Comparison of ENCODE assay signal across 16 cellular contexts in the genomic region with DNA sequence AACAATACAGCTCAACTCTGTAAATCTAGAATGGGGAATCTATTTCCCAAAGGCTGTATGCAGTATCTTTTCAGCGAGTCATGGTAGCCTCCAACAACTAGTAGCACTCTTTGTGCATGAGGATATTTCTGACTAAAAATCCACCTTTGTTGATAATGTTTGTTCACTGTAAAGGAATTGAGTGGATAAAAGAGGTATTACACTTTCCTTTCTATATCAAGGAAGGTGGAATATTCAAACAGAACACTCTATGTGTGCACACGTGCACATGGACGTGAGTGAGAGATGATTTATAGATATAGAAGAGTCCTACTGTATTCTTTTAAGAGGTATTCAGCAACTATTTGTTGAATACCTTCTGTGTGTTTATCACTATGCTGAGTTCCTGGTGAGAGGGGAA.
DNase-seq lines count a peak whose midpoint lies in the region; ATAC-seq, FAIRE-seq and TF ChIP-seq lines count a peak whose summit lies in the region.
"Had no signal": no experiment of that assay in that cellular context is flagged by ENCODE, and none has a peak within 500 bp of the region (broad histone marks: within the 10 kb centered on the region; RNA-seq: fewer than 3 reads in every experiment).

No MANE protein-coding gene starts in this region.

- DNase-seq in A549 (ENCODE audit: low read depth in 1 of 2, low spot score in 1 of 2) (no peak), PC-3 (no peak), mesendoderm (peak; percentile 63), body of pancreas (no peak), NCI-H2171 treated with DMSO at 0.1 percent for 48 hours (lab: John Stamatoyannopoulos, UW) (no peak)
- no peak for DNase-seq in CD4-positive, alpha-beta T cell
- DNase-seq: H7, NCI-H1105, NCI-H2081 treated with DMSO at 0.1 percent for 48 hours, NCI-H510A, NCI-H774, SHP77 had no signal

- H3K36me3 Mint-ChIP-seq in CD4-positive, alpha-beta T cell (ENCODE audit: low read depth), result no peaks in the 10 kb centered on the region
- H3K36me3 Mint-ChIP-seq: CD14-positive monocyte had no signal

- H3K4me3 Mint-ChIP-seq in CD4-positive, alpha-beta T cell, result peak overlapping the region; percentile 16
- H3K4me3 Mint-ChIP-seq: CD14-positive monocyte had no signal

- H3K4me2 ChIP-seq in A549 (no peak overlapping the region), PC-3 (ENCODE audit: low read length) (no peak overlapping the region), mesendoderm (ENCODE audit: low read length) (no peak overlapping the region)

- H2AFZ ChIP-seq in PC-3 (ENCODE audit: low read length), result no peak overlapping the region

- FAIRE-seq in A549 (lab: Jason Lieb, UNC), result no peak
- FAIRE-seq: G401.6, K562 had no signal

- H3K27ac Mint-ChIP-seq in CD4-positive, alpha-beta T cell, result no peak overlapping the region
- H3K27ac Mint-ChIP-seq: CD14-positive monocyte had no signal

- 0 out of 2 replicates have a peak, but pooled peaks cover 7% of the 10 kb centered on the region for H3K79me2 ChIP-seq in PC-3 (ENCODE audit: low read length)
- H3K79me2 ChIP-seq in mesendoderm (ENCODE audit: control insufficient read depth, insufficient read depth, low read length), result no peaks in the 10 kb centered on the region

- no peak for TF ChIP-seq RAD21 in A549 (conservative IDR thresholded peaks at IDR 0.05 in 1 of 2, IDR thresholded peaks at IDR 0.05 in 1 of 2)

- no peak overlapping the region for H4K8ac ChIP-seq in mesendoderm (ENCODE audit: low read depth, low read length)

- ATAC-seq in A549 (peak; percentile 44 to 71; a peak in 4 of 6 replicates), PC-3 (peak; percentile 31; the same call in 1 of the 2 replicates), body of pancreas (no peak), HG03457 (IDR thresholded peaks at IDR 0.05; ENCODE audit: unreplicated experiment) (no peak)
- no peak for ATAC-seq in CD4-positive, alpha-beta T cell (ENCODE audit: poor library complexity)
- ATAC-seq: K562 had no signal

- peaks cover 25% of the 10 kb centered on the region for H3K4me1 Mint-ChIP-seq in CD4-positive, alpha-beta T cell (ENCODE audit: low read depth)

- no peaks in the 10 kb centered on the region for H3K9me3 Mint-ChIP-seq in CD4-positive, alpha-beta T cell
- H3K9me3 Mint-ChIP-seq: CD14-positive monocyte had no signal

- 95% methylated on average over 3 of the region's 3 CpGs for WGBS in A549 (ENCODE audit: missing lambda C conversion rate)
- WGBS in mesendoderm (ENCODE audit: extremely low coverage, insufficient coverage, low lambda C conversion rate), result no CpG with 5 or more reads among the region's 3 CpGs
- 89 to 95% methylated on average over 3 of the region's 3 CpGs for WGBS in body of pancreas, 2 donors

- H2BK5ac ChIP-seq in mesendoderm (ENCODE audit: low read length), result peak overlapping the region; percentile 33

- POLR2A ChIA-PET in A549 (lab: Yijun Ruan, JAX), result no interaction called here
- POLR2A ChIA-PET in CD4-positive, alpha-beta T cell (lab: Charles Lee), result no interaction called here
- POLR2A ChIA-PET in PC-3 (lab: Charles Lee; ENCODE audit: unreplicated experiment), result no interaction called here

- H3K9ac ChIP-seq in PC-3 (ENCODE audit: low read length) (no peak overlapping the region), mesendoderm (ENCODE audit: low read length) (no peak overlapping the region)

- TF ChIP-seq EP300 in A549 (IDR thresholded peaks at IDR 0.05), result no peak

- CTCF ChIA-PET in A549 (lab: Yijun Ruan, JAX), result no interaction called here
- CTCF ChIA-PET in CD4-positive, alpha-beta T cell (lab: Charles Lee), result no interaction called here
- CTCF ChIA-PET in PC-3 (lab: Charles Lee), result no interaction called here

- peak overlapping the region; percentile 12 for H3K18ac ChIP-seq in mesendoderm (ENCODE audit: low read length)

- no peaks in the 10 kb centered on the region for H3K27me3 ChIP-seq in CD4-positive, alpha-beta T cell (ENCODE audit: control insufficient read depth, insufficient read depth, low read length)
- H3K27me3 ChIP-seq in PC-3 (ENCODE audit: low read length) (no peaks in the 10 kb centered on the region), mesendoderm (ENCODE audit: insufficient read depth, low read length, poor library complexity) (no peaks in the 10 kb centered on the region), body of pancreas (no peaks in the 10 kb centered on the region)

- no peak overlapping the region for H3K23ac ChIP-seq in mesendoderm (ENCODE audit: low read length)

- no peak overlapping the region for H3K4ac ChIP-seq in mesendoderm (ENCODE audit: low read depth, low read length)

- H2AK5ac ChIP-seq in mesendoderm (ENCODE audit: low read length), result no peak overlapping the region

- TF ChIP-seq CTCF in A549 (IDR thresholded peaks at IDR 0.05) (no peak), PC-3 (conservative IDR thresholded peaks at IDR 0.05; ENCODE audit: low read depth, low read length) (no peak), body of pancreas (IDR thresholded peaks at IDR 0.05) (no peak)
- no peak for TF ChIP-seq CTCF in CD4-positive, alpha-beta T cell (IDR thresholded peaks at IDR 0.05)

- no peak overlapping the region for H2BK15ac ChIP-seq in mesendoderm (replicated peaks; ENCODE audit: low read depth)

- no peaks in the 10 kb centered on the region for H4K20me1 ChIP-seq in PC-3 (ENCODE audit: low read length)

- H3F3A ChIP-seq in PC-3 (ENCODE audit: low read length, unreplicated experiment), result no peaks in the 10 kb centered on the region

- H3K27ac ChIP-seq in A549 (no peak overlapping the region), PC-3 (ENCODE audit: low read length) (no peak overlapping the region), mesendoderm (ENCODE audit: low read depth, low read length) (peak overlapping the region; percentile 30), body of pancreas (no peak overlapping the region)
- H3K27ac ChIP-seq in CD4-positive, alpha-beta T cell (ENCODE audit: low read depth, low read length), result no peak overlapping the region

- no peak overlapping the region for H4K5ac ChIP-seq in mesendoderm (ENCODE audit: low read length)

- H3K79me1 ChIP-seq in mesendoderm (ENCODE audit: low read length), result peaks cover 1% of the 10 kb centered on the region

- no peaks in the 10 kb centered on the region for H3K9me2 ChIP-seq in PC-3 (replicated peaks; ENCODE audit: low read length)

- H3K36me3 ChIP-seq in PC-3 (ENCODE audit: low read depth, low read length), result no peaks in the 10 kb centered on the region
- H3K36me3 ChIP-seq in mesendoderm (ENCODE audit: control insufficient read depth, insufficient read depth, low read length), result no peaks in the 10 kb centered on the region
- H3K36me3 ChIP-seq in body of pancreas (replicated peaks in 1 of 2; ENCODE audit: insufficient read depth in 1 of 2, low read depth in 2 of 2), result no peaks in the 10 kb centered on the region

- H3K4me1 ChIP-seq in A549 (no peaks in the 10 kb centered on the region), PC-3 (ENCODE audit: insufficient read depth, low read length) (no peaks in the 10 kb centered on the region), mesendoderm (ENCODE audit: control insufficient read depth, low read depth, low read length) (peaks cover 11% of the 10 kb centered on the region), body of pancreas (no peaks in the 10 kb centered on the region)

- H2BK120ac ChIP-seq in mesendoderm (ENCODE audit: low read depth, low read length), result no peak overlapping the region

- no peak overlapping the region for H3K4me3 ChIP-seq in A549
- H3K4me3 ChIP-seq in PC-3 (ENCODE audit: low read length), result no peak overlapping the region
- no peak overlapping the region for H3K4me3 ChIP-seq in mesendoderm (ENCODE audit: low read length)
- H3K4me3 ChIP-seq in body of pancreas, result no peak overlapping the region
- H3K4me3 ChIP-seq: K562 had no signal

- no peak overlapping the region for H3K56ac ChIP-seq in mesendoderm (ENCODE audit: low read length)

- H3K9me3 ChIP-seq in A549, result no peaks in the 10 kb centered on the region
- H3K9me3 ChIP-seq in CD4-positive, alpha-beta T cell (ENCODE audit: control insufficient read depth, low read length), result no peaks in the 10 kb centered on the region
- no peaks in the 10 kb centered on the region for H3K9me3 ChIP-seq in PC-3 (ENCODE audit: low read length)
- no peaks in the 10 kb centered on the region for H3K9me3 ChIP-seq in body of pancreas

- TF ChIP-seq POLR2A in A549 (IDR thresholded peaks at IDR 0.05; ENCODE audit: low read length) (no peak), body of pancreas (IDR thresholded peaks at IDR 0.05) (no peak)

- no TSS peak for BruUV-seq in PC-3 (replicated peaks; lab: Mats Ljungman, UMichigan)

- no peaks in the 10 kb centered on the region for H3K27me3 Mint-ChIP-seq in CD4-positive, alpha-beta T cell

- intact Hi-C loops in CD4-positive, alpha-beta T cell (cut with DNase I, micrococcal nuclease), result no loop called here
- intact Hi-C loops in PC-3 (cut with micrococcal nuclease), result no loop called here
- intact Hi-C loops in body of pancreas (cut with DNase I), result no loop called here

TF ChIP-seq in A549, 52 proteins besides CTCF, POLR2A, EP300 and RAD21 (continues in another document):
- TF ChIP-seq SREBF2 (IDR thresholded peaks at IDR 0.05) (no peak), PHF8 (IDR thresholded peaks at IDR 0.05; ENCODE audit: borderline replicate concordance, low read depth) (no peak), JUN (IDR thresholded peaks at IDR 0.05) (no peak), FOSB (CRISPR knock-in tag; IDR thresholded peaks at IDR 0.05) (no peak), ZFP36 (IDR thresholded peaks at IDR 0.05; ENCODE audit: borderline replicate concordance, partially characterized antibody) (no peak), EHF (CRISPR knock-in tag; IDR thresholded peaks at IDR 0.05) (no peak), BHLHE40 (IDR thresholded peaks at IDR 0.05; ENCODE audit: low read depth, low read length) (no peak), ZSCAN20 (CRISPR knock-in tag; IDR thresholded peaks at IDR 0.05) (no peak)
- TF ChIP-seq, protein P1, sequence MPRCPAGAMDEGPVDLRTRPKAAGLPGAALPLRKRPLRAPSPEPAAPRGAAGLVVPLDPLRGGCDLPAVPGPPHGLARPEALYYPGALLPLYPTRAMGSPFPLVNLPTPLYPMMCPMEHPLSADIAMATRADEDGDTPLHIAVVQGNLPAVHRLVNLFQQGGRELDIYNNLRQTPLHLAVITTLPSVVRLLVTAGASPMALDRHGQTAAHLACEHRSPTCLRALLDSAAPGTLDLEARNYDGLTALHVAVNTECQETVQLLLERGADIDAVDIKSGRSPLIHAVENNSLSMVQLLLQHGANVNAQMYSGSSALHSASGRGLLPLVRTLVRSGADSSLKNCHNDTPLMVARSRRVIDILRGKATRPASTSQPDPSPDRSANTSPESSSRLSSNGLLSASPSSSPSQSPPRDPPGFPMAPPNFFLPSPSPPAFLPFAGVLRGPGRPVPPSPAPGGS (IDR thresholded peaks at IDR 0.05), result no peak
- TF ChIP-seq, protein P2, sequence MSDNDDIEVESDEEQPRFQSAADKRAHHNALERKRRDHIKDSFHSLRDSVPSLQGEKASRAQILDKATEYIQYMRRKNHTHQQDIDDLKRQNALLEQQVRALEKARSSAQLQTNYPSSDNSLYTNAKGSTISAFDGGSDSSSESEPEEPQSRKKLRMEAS (IDR thresholded peaks at IDR 0.05), result no peak

Comparison
In these comparisons a context has a peak if more than half of its experiments do, and no peak if none do; other contexts are left out.
1. ATAC-seq: peak in A549 (2 of 2) and PC-3 (single experiment); none in CD4-positive, alpha-beta T cell (single experiment), body of pancreas (single experiment) and HG03457 (single experiment).